Comparison of ENCODE assay signal across 8 cellular contexts in the genomic region with DNA sequence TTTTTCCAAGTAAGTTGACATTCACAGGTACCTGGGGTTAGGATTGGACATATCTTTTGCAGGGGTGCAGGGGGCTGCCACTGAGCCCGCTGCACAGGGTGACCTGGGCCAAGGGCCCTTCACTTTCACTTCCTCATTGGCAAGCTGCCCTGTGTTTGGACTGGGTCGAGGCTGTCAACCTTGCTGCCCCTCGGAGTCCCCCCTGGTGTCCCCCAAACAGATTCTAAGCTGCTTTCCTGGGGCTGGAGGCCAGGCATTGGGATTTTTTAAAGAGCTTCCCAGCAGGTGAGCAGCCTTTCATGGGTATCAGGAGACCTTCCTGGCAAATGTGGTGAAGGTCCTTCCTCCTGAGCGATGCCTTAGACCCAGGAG. TPM values are rescaled to one million over a fixed set of nuclear protein-coding genes. Genes with fewer than 3 reads are reported as not detected.
DNase-seq lines count a peak whose midpoint lies in the region; ATAC-seq and TF ChIP-seq lines count a peak whose summit lies in the region.

No MANE protein-coding gene starts in this region.

- no peaks in the 10 kb centered on the region for H3K9me3 Mint-ChIP-seq in activated naive CD4-positive, alpha-beta T cell treated with anti-CD3 and anti-CD28 coated beads, Interleukin-2, amount 10 ng/mL, durations not matched to agents 7 days and 5 days
- no peaks in the 10 kb centered on the region for H3K9me3 Mint-ChIP-seq in stimulated activated memory B cell treated with anti-CD40 and anti-IgM and Interleukin-4, amounts not matched to agents 10 μg/mL and 1 μg/mL and 100 μg/mL, for 72 hours

- H3K4me1 ChIP-seq in SJCRH30: no peaks in the 10 kb centered on the region

- DNase-seq in SKM-1 treated with dmso at 0.1 percent for 144 hours (lab: John Stamatoyannopoulos, UW; ENCODE audit: unreplicated experiment) (peak; percentile 8), SKM-1 (lab: John Stamatoyannopoulos, UW; ENCODE audit: unreplicated experiment) (no peak), NCI-H2029 treated with DMSO at 0.1 percent for 48 hours (lab: John Stamatoyannopoulos, UW) (peak; percentile 81), dorsolateral prefrontal cortex (no peak), SJCRH30 (no peak)
- peak; percentile 59 for DNase-seq in activated naive CD4-positive, alpha-beta T cell treated with anti-CD3 and anti-CD28 coated beads, Interleukin-2, amount 10 ng/mL, durations not matched to agents 7 days and 5 days

- H3K27ac ChIP-seq in dorsolateral prefrontal cortex: peak overlapping the region in 1 of 59 donors; percentile 25
- no peak overlapping the region for H3K27ac ChIP-seq in SJCRH30

- intact Hi-C loops in dorsolateral prefrontal cortex (cut with DNase I): no loop called here

- H3K4me3 ChIP-seq in dorsolateral prefrontal cortex (peak overlapping the region in 6 of 59 donors; percentile 7 to 28 (median 17)), SJCRH30 (no peak overlapping the region)

- no peaks in the 10 kb centered on the region for H3K36me3 ChIP-seq in SJCRH30

- H3K36me3 Mint-ChIP-seq in activated naive CD4-positive, alpha-beta T cell treated with anti-CD3 and anti-CD28 coated beads, Interleukin-2, amount 10 ng/mL, durations not matched to agents 7 days and 5 days: peaks cover 4% of the 10 kb centered on the region
- H3K36me3 Mint-ChIP-seq in stimulated activated memory B cell treated with anti-CD40 and anti-IgM and Interleukin-4, amounts not matched to agents 10 μg/mL and 1 μg/mL and 100 μg/mL, for 72 hours: no peaks in the 10 kb centered on the region

- H3K4me3 Mint-ChIP-seq in activated naive CD4-positive, alpha-beta T cell treated with anti-CD3 and anti-CD28 coated beads, Interleukin-2, amount 10 ng/mL, durations not matched to agents 7 days and 5 days: peak overlapping the region; percentile 88
- peak overlapping the region; percentile 93 for H3K4me3 Mint-ChIP-seq in stimulated activated memory B cell treated with anti-CD40 and anti-IgM and Interleukin-4, amounts not matched to agents 10 μg/mL and 1 μg/mL and 100 μg/mL, for 72 hours

- no peaks in the 10 kb centered on the region for H3K27me3 Mint-ChIP-seq in activated naive CD4-positive, alpha-beta T cell treated with anti-CD3 and anti-CD28 coated beads, Interleukin-2, amount 10 ng/mL, durations not matched to agents 7 days and 5 days
- no peaks in the 10 kb centered on the region for H3K27me3 Mint-ChIP-seq in stimulated activated memory B cell treated with anti-CD40 and anti-IgM and Interleukin-4, amounts not matched to agents 10 μg/mL and 1 μg/mL and 100 μg/mL, for 72 hours

- CTCF ChIA-PET in activated naive CD4-positive, alpha-beta T cell treated with anti-CD3 and anti-CD28 coated beads, Interleukin-2, amount 10 ng/mL, durations not matched to agents 7 days and 5 days (lab: Charles Lee): interaction anchor here (1.9 to 2.2 kb wide), 2 partner anchors 45 to 61 kb away, joined by 5 to 11 read pairs; no protein-coding TSS in a partner anchor

- no peaks in the 10 kb centered on the region for H3K9me3 ChIP-seq in SJCRH30 (replicated peaks)

- peaks cover 56% of the 10 kb centered on the region for H3K4me1 Mint-ChIP-seq in activated naive CD4-positive, alpha-beta T cell treated with anti-CD3 and anti-CD28 coated beads, Interleukin-2, amount 10 ng/mL, durations not matched to agents 7 days and 5 days
- H3K4me1 Mint-ChIP-seq in stimulated activated memory B cell treated with anti-CD40 and anti-IgM and Interleukin-4, amounts not matched to agents 10 μg/mL and 1 μg/mL and 100 μg/mL, for 72 hours: peaks cover 88% of the 10 kb centered on the region

- peak; percentile 65 for ATAC-seq in stimulated activated memory B cell treated with anti-CD40 and anti-IgM and Interleukin-4, amounts not matched to agents 10 μg/mL and 1 μg/mL and 100 μg/mL, for 72 hours
- ATAC-seq in SK-N-SH treated with all-trans-retinoic acid at 6 μM for 48 hours: no peak

- H3K27me3 ChIP-seq in dorsolateral prefrontal cortex: no peaks in the 10 kb centered on the region
- H3K27me3 ChIP-seq in SJCRH30: peaks cover 46% of the 10 kb centered on the region

- H3K27ac Mint-ChIP-seq in activated naive CD4-positive, alpha-beta T cell treated with anti-CD3 and anti-CD28 coated beads, Interleukin-2, amount 10 ng/mL, durations not matched to agents 7 days and 5 days: peak overlapping the region; percentile 100
- peak overlapping the region; percentile 91 for H3K27ac Mint-ChIP-seq in stimulated activated memory B cell treated with anti-CD40 and anti-IgM and Interleukin-4, amounts not matched to agents 10 μg/mL and 1 μg/mL and 100 μg/mL, for 72 hours

- TF ChIP-seq CTCF in dorsolateral prefrontal cortex (IDR thresholded peaks at IDR 0.05 in 54 of 56, conservative IDR thresholded peaks at IDR 0.05 in 2 of 56; ENCODE audit: low read depth in 1 of 56, partially characterized antibody in 56 of 56): no peak

TF ChIP-seq in SK-N-SH treated with all-trans-retinoic acid at 6 μM for 48 hours, 23 proteins besides CTCF, POLR2A, EP300 and RAD21:
- no peak for TF ChIP-seq ZFP30 (CRISPR knock-in tag; IDR thresholded peaks at IDR 0.05)

RNA-seq across cellular contexts. Expression of a gene that starts 7.9 kb away (rescaled TPM):
- total RNA-seq in dorsolateral prefrontal cortex: 1 to 10 TPM in 29 of 120 experiments, under 1 TPM in 86, not detected in 5; 0.11 to 2.3 (median 0.59) TPM
- total RNA-seq in SJCRH30 (2014; rRNA removed; shearing (Covaris generic)): 0.30 and 0.79 TPM in 2 replicates

RNA-seq across cellular contexts. Expression of a gene that starts 53.0 kb away (rescaled TPM):
- total RNA-seq in dorsolateral prefrontal cortex: 10 to 100 TPM; 17.2 to 47.7 (median 24.6) TPM
- total RNA-seq in SJCRH30 (2014; rRNA removed; shearing (Covaris generic)): 20.5 and 25.7 TPM in 2 replicates

Comparison
In these comparisons a context has a peak if more than half of its experiments do, and no peak if none do; other contexts are left out.
1. DNase-seq: peak in SKM-1 treated with dmso at 0.1 percent for 144 hours (single experiment), NCI-H2029 treated with DMSO at 0.1 percent for 48 hours (single experiment) and activated naive CD4-positive, alpha-beta T cell treated with anti-CD3 and anti-CD28 coated beads, Interleukin-2, amount 10 ng/mL, durations not matched to agents 7 days and 5 days (single experiment); none in SKM-1 (single experiment), dorsolateral prefrontal cortex (0 of 10) and SJCRH30 (0 of 2).